Comparison of ENCODE assay signal across 8 cellular contexts in genomic region chr11:36258730-36259360, GRCh38. TPM values are rescaled to one million over a fixed set of nuclear protein-coding genes. Genes with fewer than 3 reads are reported as not detected.
A peak's percentile ranks its signal among the peaks of the same experiment; 100 is the strongest.
DNase-seq lines count a peak whose midpoint lies in the region; ATAC-seq and TF ChIP-seq lines count a peak whose summit lies in the region.

No MANE protein-coding gene starts in this region.

- H3K14ac ChIP-seq in IMR-90 (replicated peaks; ENCODE audit: low read depth, low read length), result no peak overlapping the region

- H3K9me1 ChIP-seq in IMR-90 (ENCODE audit: insufficient read depth, low read length), result no peaks in the 10 kb centered on the region

- no peak overlapping the region for H3K4ac ChIP-seq in IMR-90 (ENCODE audit: low read depth, low read length)

- TF ChIP-seq CTCF in IMR-90 (conservative IDR thresholded peaks at IDR 0.05; ENCODE audit: low read depth, low read length) (peak; percentile 79), Peyer's patch (IDR thresholded peaks at IDR 0.05) (peak in 4 of 6 experiments; percentile 22 to 50 (median 44)), stomach (IDR thresholded peaks at IDR 0.05) (peak in 5 of 7 experiments; percentile 15 to 39 (median 35))

- H4K91ac ChIP-seq in IMR-90 (ENCODE audit: insufficient read depth, low read depth, low read length), result no peak overlapping the region

- no peak overlapping the region for H3K18ac ChIP-seq in IMR-90 (ENCODE audit: low read depth, low read length)

- WGBS in IMR-90 (ENCODE audit: extremely low coverage in 2 of 2, insufficient read length in 1 of 2), 2 experiments, result 38% methylated on average over 3 of the region's 12 CpGs; no CpG with 5 or more reads in 1 of the 2 experiments
- 29 to 36% (median 34%) methylated on average over 12 of the region's 12 CpGs for WGBS in stomach, 5 donors

- H2BK15ac ChIP-seq in IMR-90 (ENCODE audit: low read depth, low read length), result no peak overlapping the region

- peak overlapping the region; percentile 51 for H2AK9ac ChIP-seq in IMR-90 (replicated peaks; ENCODE audit: low read depth, low read length, poor library complexity)

- no TSS peak for BruUV-seq in IMR-90 (replicated peaks; lab: Mats Ljungman, UMichigan)

- CTCF ChIA-PET in IMR-90 (lab: Yijun Ruan, JAX), result interaction anchor here (0.7 to 1.5 kb wide), 13 partner anchors 10 to 774 kb away, joined by 3 to 13 read pairs (median 3); no protein-coding TSS in a partner anchor

- no peak overlapping the region for H4K5ac ChIP-seq in IMR-90 (ENCODE audit: low read depth, low read length)

- H2BK5ac ChIP-seq in IMR-90 (ENCODE audit: low read depth, low read length, poor library complexity, severe bottlenecking), result no peak overlapping the region

- H2BK20ac ChIP-seq in IMR-90 (ENCODE audit: low read depth, low read length), result no peak overlapping the region

- no peak overlapping the region for H3K4me2 ChIP-seq in IMR-90 (ENCODE audit: low read depth, low read length)

- intact Hi-C loops in IMR-90 (cut with micrococcal nuclease), result loop anchor here (1.0 to 5.0 kb wide), 5 partner anchors 102 to 642 kb away; no protein-coding TSS in a partner anchor
- intact Hi-C loops in left colon (cut with DNase I, micrococcal nuclease), result loop anchor here in 1 of 2 donors (5.0 kb wide), 1 partner anchor 632 kb away; no protein-coding TSS in a partner anchor
- intact Hi-C loops in stomach (cut with DNase I; ENCODE audit: low total_unique reads), result no loop called here

- no peaks in the 10 kb centered on the region for H3K79me1 ChIP-seq in IMR-90 (ENCODE audit: low read depth in 1 of 2, low read length in 2 of 2)

- no peaks in the 10 kb centered on the region for H4K20me1 ChIP-seq in IMR-90 (ENCODE audit: insufficient read depth, low read length)

- H3K9me3 ChIP-seq in IMR-90 (ENCODE audit: control insufficient read depth, insufficient read depth, low read length) (peaks cover 4% of the 10 kb centered on the region; the same call in 1 of the 2 replicates), Peyer's patch (no peaks in the 10 kb centered on the region), stomach (peaks cover 0 to 5% (median 2%) of the 10 kb centered on the region in 4 donors)

- peak; percentile 84 for TF ChIP-seq RAD21 in IMR-90 (IDR thresholded peaks at IDR 0.05; ENCODE audit: low read length)

- no peak overlapping the region for H3K23ac ChIP-seq in IMR-90 (ENCODE audit: low read depth, low read length)

- DNase-seq in ELF-1 (ENCODE audit: low read depth, low spot score), result peak; percentile 80
- peak; percentile 77 for DNase-seq in IMR-90
- no peak for DNase-seq in Peyer's patch
- DNase-seq in cerebellar cortex (ENCODE audit: low spot score), result peak; percentile 75
- DNase-seq in left colon, result peak; percentile 34 to 35
- peak; percentile 48 for DNase-seq in stomach
- no peak for DNase-seq in cerebellar nuclear complex (lab: John Stamatoyannopoulos, UW)

- ATAC-seq in IMR-90 (ENCODE audit: low read depth) (peak; percentile 94), left colon (peak; percentile 80), GM18505 (IDR thresholded peaks at IDR 0.05; ENCODE audit: unreplicated experiment) (no peak)

- POLR2A ChIA-PET in IMR-90 (lab: Charles Lee; ENCODE audit: unreplicated experiment), result no interaction called here

- no peak overlapping the region for H4K8ac ChIP-seq in IMR-90 (ENCODE audit: low read depth in 2 of 2, low read length in 2 of 2)

- H3K4me3 ChIP-seq in IMR-90 (ENCODE audit: insufficient read depth, low read depth, low read length) (no peak overlapping the region), Peyer's patch (no peak overlapping the region), stomach (no peak overlapping the region)

- H3K27ac ChIP-seq in IMR-90 (ENCODE audit: insufficient read depth, low read length) (no peak overlapping the region), Peyer's patch (no peak overlapping the region), stomach (no peak overlapping the region)

- H3K36me3 ChIP-seq in IMR-90 (ENCODE audit: control insufficient read depth, insufficient read depth, low read length) (no peaks in the 10 kb centered on the region), Peyer's patch (no peaks in the 10 kb centered on the region), stomach (no peaks in the 10 kb centered on the region)

- H3K27me3 ChIP-seq in IMR-90 (ENCODE audit: control insufficient read depth, insufficient read depth, low read length), result peaks cover 35% of the 10 kb centered on the region
- H3K27me3 ChIP-seq in Peyer's patch, result no peaks in the 10 kb centered on the region
- peaks cover 0 to 54% (median 0%) of the 10 kb centered on the region in 3 donors for H3K27me3 ChIP-seq in stomach

- in situ Hi-C loops in IMR-90 (cut with MboI; ENCODE audit: low sequenced_read_pairs), result loop anchor here (10.0 kb wide), 1 partner anchor 314 kb away; the partner anchor contains the start of gene LDLRAD3

- no peak for TF ChIP-seq POLR2A in IMR-90 (IDR thresholded peaks at IDR 0.05; ENCODE audit: low read depth, low read length)
- no peak for TF ChIP-seq POLR2A in Peyer's patch (IDR thresholded peaks at IDR 0.05)
- no peak for TF ChIP-seq POLR2A in stomach (IDR thresholded peaks at IDR 0.05)
- TF ChIP-seq POLR2A in GM18505 (IDR thresholded peaks at IDR 0.05; ENCODE audit: borderline replicate concordance, extremely low read depth, insufficient read depth, insufficient read length), result no peak

- H2BK120ac ChIP-seq in IMR-90 (ENCODE audit: low read depth, low read length), result no peak overlapping the region

- TF ChIP-seq EP300 in stomach (IDR thresholded peaks at IDR 0.05), result no peak

- peak overlapping the region; percentile 70 for H2AFZ ChIP-seq in IMR-90 (replicated peaks; ENCODE audit: low read length, poor library complexity)

- no peak overlapping the region; the same call in 1 of the 2 replicates for H2AK5ac ChIP-seq in IMR-90 (ENCODE audit: low read depth, low read length)

- dilution Hi-C loops in IMR-90 (cut with HindIII; ENCODE audit: low sequenced_read_pairs, unreplicated experiment), result no loop called here

- H3K4me1 ChIP-seq in IMR-90 (ENCODE audit: control insufficient read depth, insufficient read depth, low read length), result no peaks in the 10 kb centered on the region
- no peaks in the 10 kb centered on the region for H3K4me1 ChIP-seq in Peyer's patch
- peaks cover 0 to 5% (median 2%) of the 10 kb centered on the region in 4 donors for H3K4me1 ChIP-seq in stomach

- no peak overlapping the region for H3K56ac ChIP-seq in IMR-90 (ENCODE audit: extremely low read depth, insufficient read depth, low read length)

- no peak overlapping the region for H3K9ac ChIP-seq in IMR-90 (ENCODE audit: low read depth, low read length)

TF ChIP-seq in IMR-90, 13 proteins besides CTCF, POLR2A, EP300 and RAD21:
- TF ChIP-seq BHLHE40 (IDR thresholded peaks at IDR 0.05; ENCODE audit: low read depth, low read length) (no peak), FOS (IDR thresholded peaks at IDR 0.05; ENCODE audit: low read depth, low read length) (no peak), CHD1 (IDR thresholded peaks at IDR 0.05; ENCODE audit: low read depth, low read length) (no peak), CEBPB (IDR thresholded peaks at IDR 0.05; ENCODE audit: low read depth, low read length) (no peak), MXI1 (IDR thresholded peaks at IDR 0.05; ENCODE audit: borderline replicate concordance, low read depth, low read length) (no peak), RFX5 (IDR thresholded peaks at IDR 0.05; ENCODE audit: low read depth, low read length) (no peak), RCOR1 (IDR thresholded peaks at IDR 0.05; ENCODE audit: insufficient replicate concordance, low read length) (no peak), MAFK (IDR thresholded peaks at IDR 0.05; ENCODE audit: low read depth, low read length) (no peak), USF2 (IDR thresholded peaks at IDR 0.05; ENCODE audit: low read depth, low read length) (no peak; the same call in 1 of the 2 replicates), NFE2L2 (IDR thresholded peaks at IDR 0.05; ENCODE audit: low read depth, low read length) (no peak), MAZ (IDR thresholded peaks at IDR 0.05; ENCODE audit: borderline replicate concordance, low read depth, low read length) (0 out of 2 replicates have a peak, but pooled peaks have one; percentile 39), SMC3 (IDR thresholded peaks at IDR 0.05; ENCODE audit: low read depth, low read length) (peak; percentile 88)
- TF ChIP-seq, protein P1, sequence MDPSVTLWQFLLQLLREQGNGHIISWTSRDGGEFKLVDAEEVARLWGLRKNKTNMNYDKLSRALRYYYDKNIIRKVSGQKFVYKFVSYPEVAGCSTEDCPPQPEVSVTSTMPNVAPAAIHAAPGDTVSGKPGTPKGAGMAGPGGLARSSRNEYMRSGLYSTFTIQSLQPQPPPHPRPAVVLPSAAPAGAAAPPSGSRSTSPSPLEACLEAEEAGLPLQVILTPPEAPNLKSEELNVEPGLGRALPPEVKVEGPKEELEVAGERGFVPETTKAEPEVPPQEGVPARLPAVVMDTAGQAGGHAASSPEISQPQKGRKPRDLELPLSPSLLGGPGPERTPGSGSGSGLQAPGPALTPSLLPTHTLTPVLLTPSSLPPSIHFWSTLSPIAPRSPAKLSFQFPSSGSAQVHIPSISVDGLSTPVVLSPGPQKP (IDR thresholded peaks at IDR 0.05; ENCODE audit: borderline replicate concordance, low read depth, low read length), result no peak
TF ChIP-seq in IMR-90: peak in this region for 2.

RNA-seq across cellular contexts. Expression of gene COMMD9, which starts 30.4 kb away (rescaled TPM):
- 50.7 and 54.2 TPM in 2 replicates for total RNA-seq in IMR-90 (2012; rRNA removed)
- 58.3 and 77.1 TPM in 2 replicates for polyA plus RNA-seq in IMR-90 (2012; rRNA removed)
- polyA plus RNA-seq in IMR-90 (2012; cell fraction: cytosol; rRNA removed), result 42.1 and 51.2 TPM in 2 replicates
- 33.2 and 38.4 TPM in 2 replicates for polyA plus RNA-seq in IMR-90 (2012; cell fraction: nucleus; rRNA removed; ENCODE audit: low replicate concordance)
- total RNA-seq in Peyer's patch, result 10 to 100 TPM; 41.3 to 68.5 (median 48.2) TPM
- 10 to 100 TPM; 38.1 to 42.2 TPM for total RNA-seq in left colon
- total RNA-seq in stomach, result 10 to 100 TPM in 4 of 5 donors, 1 to 10 TPM in 1; 2.9 to 53.8 (median 34.4) TPM
- 10 to 100 TPM; 25.7 to 34.2 (median 28.3) TPM for polyA plus RNA-seq in stomach

RNA-seq across cellular contexts. Expression of gene PRR5L, which starts 37.2 kb away (rescaled TPM):
- total RNA-seq in IMR-90 (2012; rRNA removed) (3.3 and 3.6 TPM in 2 replicates), Peyer's patch (100 to 1,000 TPM in 1 of 4 donors, 10 to 100 TPM in 3; 74.3 to 100 (median 89.9) TPM), left colon (100 to 1,000 TPM; 172 to 264 TPM), stomach (100 to 1,000 TPM in 1 of 5 donors, 10 to 100 TPM in 1, 1 to 10 TPM in 2, not detected in 1; 2.2 to 274 (median 50.9) TPM)
- polyA plus RNA-seq in IMR-90 (2012; rRNA removed) (2.6 and 2.9 TPM in 2 replicates), stomach (1 to 10 TPM; 1.4 to 2.4 (median 1.6) TPM)
- 2.2 and 2.3 TPM in 2 replicates for polyA plus RNA-seq in IMR-90 (2012; cell fraction: cytosol; rRNA removed)
- polyA plus RNA-seq in IMR-90 (2012; cell fraction: nucleus; rRNA removed; ENCODE audit: low replicate concordance), result 4.6 and 6.8 TPM in 2 replicates

Comparison
In these comparisons a context has a peak if more than half of its experiments do, and no peak if none do; other contexts are left out.
1. DNase-seq: peak in ELF-1 (single experiment), IMR-90 (single experiment), cerebellar cortex (single experiment), left colon (2 of 2) and stomach (single experiment); none in Peyer's patch (0 of 3) and cerebellar nuclear complex (0 of 2).
2. Peak in every context shown above with its lines, with median percentiles within 50 percentile points of each other: CTCF ChIP-seq.